In genomic region chr7:19663816-19664531, GRCh38 we compare ENCODE assay signal across 7 cellular contexts. TPM values are rescaled to one million over a fixed set of nuclear protein-coding genes. Genes with fewer than 3 reads are reported as not detected.
DNase-seq lines count a peak whose midpoint lies in the region; ATAC-seq and TF ChIP-seq lines count a peak whose summit lies in the region.

No MANE protein-coding gene starts in this region.

- H3K9me3 Mint-ChIP-seq in activated naive CD4-positive, alpha-beta T cell treated with anti-CD3 and anti-CD28 coated beads, Interleukin-2, amount 50 U/mL, for 72 hours: no peaks in the 10 kb centered on the region
- H3K9me3 Mint-ChIP-seq in WTC11: no peaks in the 10 kb centered on the region

- no peaks in the 10 kb centered on the region for H3K36me3 ChIP-seq in tibial artery

- H3K36me3 Mint-ChIP-seq in activated naive CD4-positive, alpha-beta T cell treated with anti-CD3 and anti-CD28 coated beads, Interleukin-2, amount 50 U/mL, for 72 hours: no peaks in the 10 kb centered on the region
- H3K36me3 Mint-ChIP-seq in WTC11: no peaks in the 10 kb centered on the region

- DNase-seq in MV-4-11 (lab: John Stamatoyannopoulos, UW) (peak; percentile 4), epithelial cell of prostate (ENCODE audit: low read depth, low spot score) (peak; percentile 68), WTC11 (ENCODE audit: low spot score) (no peak), tibial artery (no peak)
- DNase-seq in activated naive CD4-positive, alpha-beta T cell treated with anti-CD3 and anti-CD28 coated beads, Interleukin-2, amount 50 U/mL, for 72 hours (ENCODE audit: low spot score in 2 of 2): no peak

- H3K27ac Mint-ChIP-seq in activated naive CD4-positive, alpha-beta T cell treated with anti-CD3 and anti-CD28 coated beads, Interleukin-2, amount 50 U/mL, for 72 hours: no peak overlapping the region
- no peak overlapping the region for H3K27ac Mint-ChIP-seq in WTC11

- no peaks in the 10 kb centered on the region for H3K9me3 ChIP-seq in tibial artery

- peak; percentile 95 for ATAC-seq in GM18909 (IDR thresholded peaks at IDR 0.05; ENCODE audit: poor library complexity, unreplicated experiment)
- peak; percentile 96 for ATAC-seq in HG02623 (IDR thresholded peaks at IDR 0.05; ENCODE audit: unreplicated experiment)
- ATAC-seq in activated naive CD4-positive, alpha-beta T cell treated with anti-CD3 and anti-CD28 coated beads, Interleukin-2, amount 50 U/mL, for 72 hours: no peak
- no peak for ATAC-seq in WTC11

- H3K27me3 ChIP-seq in tibial artery: peaks cover 0 to 2% of the 10 kb centered on the region in 2 donors

- H3K4me1 ChIP-seq in tibial artery: no peaks in the 10 kb centered on the region

- no peak for TF ChIP-seq CTCF in WTC11 (IDR thresholded peaks at IDR 0.05)
- TF ChIP-seq CTCF in tibial artery (IDR thresholded peaks at IDR 0.05): no peak

- CTCF ChIA-PET in WTC11 (lab: Charles Lee): no interaction called here

- H3K27ac ChIP-seq in epithelial cell of prostate (peak overlapping the region; percentile 27), tibial artery (no peak overlapping the region)

- H3K4me1 Mint-ChIP-seq in WTC11: no peaks in the 10 kb centered on the region

- POLR2A ChIA-PET in WTC11 (lab: Charles Lee): no interaction called here

- no peak overlapping the region for H3K4me3 Mint-ChIP-seq in WTC11

- no peak overlapping the region for H3K4me3 ChIP-seq in tibial artery

- intact Hi-C loops in tibial artery (cut with DNase I; ENCODE audit: low total_unique reads): no loop called here

- H3K27me3 Mint-ChIP-seq in WTC11 (ENCODE audit: low read depth): no peaks in the 10 kb centered on the region; the same call in 1 of the 2 replicates

TF ChIP-seq in WTC11, 78 proteins besides CTCF, POLR2A, EP300 and RAD21:
- TF ChIP-seq ZNF138 (CRISPR knock-in tag; conservative IDR thresholded peaks at IDR 0.05) (no peak), ZNF263 (CRISPR knock-in tag; IDR thresholded peaks at IDR 0.05; ENCODE audit: low read depth) (no peak)

RNA-seq across cellular contexts. Expression of gene POLR1F, which starts 44.9 kb away (rescaled TPM):
- total RNA-seq in activated naive CD4-positive, alpha-beta T cell treated with anti-CD3 and anti-CD28 coated beads, Interleukin-2, amount 50 U/mL, for 72 hours: 10 to 100 TPM; 15.7 to 26.0 TPM
- 18.6 to 22.3 TPM (median 19.2 TPM) in 3 replicates for total RNA-seq in WTC11 (2021)

Comparison
In these comparisons a context has a peak if more than half of its experiments do, and no peak if none do; other contexts are left out.
1. ATAC-seq: peak in GM18909 (single experiment) and HG02623 (single experiment); none in activated naive CD4-positive, alpha-beta T cell treated with anti-CD3 and anti-CD28 coated beads, Interleukin-2, amount 50 U/mL, for 72 hours (0 of 2) and WTC11 (single experiment).
2. DNase-seq: peak in MV-4-11 (single experiment) and epithelial cell of prostate (single experiment); none in activated naive CD4-positive, alpha-beta T cell treated with anti-CD3 and anti-CD28 coated beads, Interleukin-2, amount 50 U/mL, for 72 hours (0 of 2), WTC11 (single experiment) and tibial artery (0 of 2).